In genomic region chr19:16449330-16449961, GRCh38 we compare ENCODE assay signal across 9 cellular contexts. TPM values are rescaled to one million over a fixed set of nuclear protein-coding genes. Genes with fewer than 3 reads are reported as not detected.
A peak's percentile ranks its signal among the peaks of the same experiment; 100 is the strongest.
DNase-seq lines count a peak whose midpoint lies in the region; ATAC-seq and TF ChIP-seq lines count a peak whose summit lies in the region.
"Had no signal": no experiment of that assay in that cellular context is flagged by ENCODE, and none has a peak within 500 bp of the region (broad histone marks: within the 10 kb centered on the region; RNA-seq: fewer than 3 reads in every experiment).

No MANE protein-coding gene starts in this region.

- H3K27ac Mint-ChIP-seq in mesothelial cell of epicardium, result no peak overlapping the region

- H3K4me2 ChIP-seq in SU-DHL-6 (ENCODE audit: low read depth, low read length, poor library complexity, severe bottlenecking), result peak overlapping the region; percentile 68

- no peaks in the 10 kb centered on the region for H3K9me3 ChIP-seq in SU-DHL-6 (ENCODE audit: insufficient read depth, low read length)
- no peaks in the 10 kb centered on the region for H3K9me3 ChIP-seq in mucosa of descending colon
- H3K9me3 ChIP-seq in body of pancreas, result no peaks in the 10 kb centered on the region

- H3K4me1 ChIP-seq in mucosa of descending colon (ENCODE audit: low read depth) (peaks cover 3% of the 10 kb centered on the region), body of pancreas (peaks cover 31% of the 10 kb centered on the region)

- H3K27ac ChIP-seq in SU-DHL-6 (ENCODE audit: low read depth, low read length) (peak overlapping the region; percentile 98), body of pancreas (no peak overlapping the region), substantia nigra (ENCODE audit: low read depth, low read length, poor library complexity, severe bottlenecking) (no peak overlapping the region)
- H3K27ac ChIP-seq: VCaP had no signal

- ATAC-seq in GM18517 (IDR thresholded peaks at IDR 0.05; ENCODE audit: unreplicated experiment), result peak; percentile 38
- peak; percentile 52 for ATAC-seq in mucosa of descending colon
- no peak for ATAC-seq in body of pancreas
- ATAC-seq in HG03442 (IDR thresholded peaks at IDR 0.05; ENCODE audit: unreplicated experiment), result no peak

- H3K4me3 ChIP-seq in SU-DHL-6 (ENCODE audit: insufficient read depth, low read length, poor library complexity, severe bottlenecking) (peak overlapping the region; percentile 34), mucosa of descending colon (no peak overlapping the region), body of pancreas (no peak overlapping the region)

- no peaks in the 10 kb centered on the region; the same call in 1 of the 2 replicates for H3K36me3 ChIP-seq in SU-DHL-6 (ENCODE audit: low read length)
- H3K36me3 ChIP-seq in mucosa of descending colon (ENCODE audit: low read depth), result no peaks in the 10 kb centered on the region
- no peaks in the 10 kb centered on the region for H3K36me3 ChIP-seq in body of pancreas (replicated peaks in 1 of 2; ENCODE audit: insufficient read depth in 1 of 2, low read depth in 2 of 2)

- TF ChIP-seq POLR2A in body of pancreas (IDR thresholded peaks at IDR 0.05), result no peak

- H3F3A ChIP-seq in SU-DHL-6 (ENCODE audit: insufficient read depth), result peaks cover 71% of the 10 kb centered on the region

- no peaks in the 10 kb centered on the region for H3K27me3 Mint-ChIP-seq in mesothelial cell of epicardium (ENCODE audit: low read depth)

- peak; percentile 48 for DNase-seq in HCEC 1CT
- no peak for DNase-seq in mucosa of descending colon
- DNase-seq in body of pancreas, result no peak
- no peak for DNase-seq in substantia nigra (lab: John Stamatoyannopoulos, UW)
- DNase-seq in mesothelial cell of epicardium (ENCODE audit: low spot score in 2 of 2, unreplicated experiment in 2 of 2), result no peak

- no peaks in the 10 kb centered on the region for H3K9me3 Mint-ChIP-seq in mesothelial cell of epicardium

- TF ChIP-seq CTCF in SU-DHL-6 (IDR thresholded peaks at IDR 0.05; ENCODE audit: insufficient read depth, low read length, poor library complexity, severe bottlenecking) (no peak), mucosa of descending colon (IDR thresholded peaks at IDR 0.05) (no peak), body of pancreas (IDR thresholded peaks at IDR 0.05) (no peak), mesothelial cell of epicardium (IDR thresholded peaks at IDR 0.05; ENCODE audit: unreplicated experiment) (no peak)

- H4K20me1 ChIP-seq in SU-DHL-6 (ENCODE audit: low read depth, low read length), result no peaks in the 10 kb centered on the region

- peak overlapping the region; percentile 64 for H3K9ac ChIP-seq in SU-DHL-6 (ENCODE audit: low read length)

- H3K79me2 ChIP-seq in SU-DHL-6 (ENCODE audit: insufficient read depth, low read length), result peaks cover 83% of the 10 kb centered on the region

- no peaks in the 10 kb centered on the region for H3K9me2 ChIP-seq in SU-DHL-6 (replicated peaks; ENCODE audit: insufficient read depth, low read length)

- H3K36me3 Mint-ChIP-seq in mesothelial cell of epicardium, result peaks cover 11% of the 10 kb centered on the region

- 67 to 91% methylated on average over 6 of the region's 6 CpGs for WGBS in body of pancreas, 2 donors

- H3K27me3 ChIP-seq in SU-DHL-6 (ENCODE audit: low read length) (no peaks in the 10 kb centered on the region), body of pancreas (no peaks in the 10 kb centered on the region)

- H2AFZ ChIP-seq in SU-DHL-6 (ENCODE audit: low read depth, low read length, severe bottlenecking), result no peak overlapping the region

- H3K4me3 Mint-ChIP-seq in mesothelial cell of epicardium, result no peak overlapping the region

- intact Hi-C loops in mucosa of descending colon (cut with DNase I, micrococcal nuclease), result no loop called here
- intact Hi-C loops in body of pancreas (cut with DNase I), result no loop called here

- H3K4me1 Mint-ChIP-seq in mesothelial cell of epicardium, result peaks cover 39% of the 10 kb centered on the region

RNA-seq across cellular contexts. Expression of gene EPS15L1, which starts 22.3 kb away (rescaled TPM):
- total RNA-seq in mucosa of descending colon (10 to 100 TPM; 36.8 to 49.8 (median 40.0) TPM), body of pancreas (10 to 100 TPM in 1 of 2 donors, 1 to 10 TPM in 1; 9.1 to 20.8 TPM), mesothelial cell of epicardium (53.8 to 60.3 TPM (median 54.7 TPM) in 3 replicates)

RNA-seq across cellular contexts. Expression of gene CALR3, which starts 46.5 kb away (rescaled TPM):
- total RNA-seq in mucosa of descending colon (not detected), body of pancreas (not detected), mesothelial cell of epicardium (not detected in 3 replicates)

RNA-seq across cellular contexts. Expression of gene C19orf44, which starts 46.7 kb away (rescaled TPM):
- total RNA-seq in mucosa of descending colon (1 to 10 TPM; 2.0 to 8.4 (median 2.3) TPM), body of pancreas (10 to 100 TPM in 1 of 2 donors, 1 to 10 TPM in 1; 4.9 to 14.8 TPM), mesothelial cell of epicardium (6.0 to 7.3 TPM (median 6.4 TPM) in 3 replicates)

Comparison
In these comparisons a context has a peak if more than half of its experiments do, and no peak if none do; other contexts are left out.
1. ATAC-seq: peak in GM18517 (single experiment) and mucosa of descending colon (single experiment); none in body of pancreas (single experiment) and HG03442 (single experiment).